In the genomic region with DNA sequence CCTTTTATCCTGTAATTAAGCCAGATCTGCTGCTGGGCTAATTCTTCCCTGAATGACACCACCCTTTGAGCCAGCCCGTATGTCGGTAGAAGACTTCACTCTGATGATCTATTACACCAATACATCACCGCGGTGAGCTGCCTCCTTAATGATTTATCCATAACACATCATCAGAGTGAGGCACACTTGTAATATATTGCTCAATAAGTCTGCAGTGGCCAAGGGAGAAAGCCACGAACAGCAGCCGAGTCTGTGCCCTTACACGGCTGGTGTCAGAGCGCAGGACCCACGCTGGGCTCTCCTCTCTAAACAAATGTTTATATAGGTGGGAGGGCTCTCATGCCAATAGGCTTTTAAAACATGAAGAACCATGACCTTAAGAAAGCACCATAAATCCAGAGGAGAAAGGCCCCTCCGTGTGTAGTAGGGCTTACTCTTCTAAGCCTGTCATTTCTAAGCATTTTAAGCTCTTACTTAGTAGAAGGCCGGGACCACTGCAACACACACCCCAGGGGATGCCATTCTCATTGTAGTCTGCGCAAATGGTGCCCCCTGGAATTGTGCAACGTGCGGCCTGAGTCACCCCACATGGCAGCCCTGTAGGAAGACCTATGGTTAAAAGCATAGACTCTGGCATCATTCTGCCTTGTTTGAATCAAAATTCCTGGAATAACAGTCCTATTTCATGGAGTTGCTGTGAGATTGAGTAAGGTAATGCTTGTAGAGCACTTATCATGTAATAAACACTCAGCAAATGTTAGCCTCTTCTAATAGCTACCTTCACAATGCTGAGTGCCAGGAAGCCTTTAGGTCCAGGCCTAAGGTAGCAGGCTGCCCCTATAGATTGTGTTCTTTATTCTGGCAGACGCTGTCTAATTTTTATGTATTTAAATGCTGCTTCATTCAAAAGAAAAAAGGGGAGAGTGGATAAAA, we compare ENCODE assay signal across 17 cellular contexts. TPM values are rescaled to one million over a fixed set of nuclear protein-coding genes. Genes with fewer than 3 reads are reported as not detected.
DNase-seq lines count a peak whose midpoint lies in the region; ATAC-seq, FAIRE-seq and TF ChIP-seq lines count a peak whose summit lies in the region.
"Had no signal": no experiment of that assay in that cellular context is flagged by ENCODE, and none has a peak within 500 bp of the region (broad histone marks: within the 10 kb centered on the region; RNA-seq: fewer than 3 reads in every experiment).

No MANE protein-coding gene starts in this region.

- no peaks in the 10 kb centered on the region for H3K36me3 ChIP-seq in Karpas-422 (ENCODE audit: insufficient read depth, low read length)
- H3K36me3 ChIP-seq: thoracic aorta had no signal

- H3K9me2 ChIP-seq in Karpas-422 (replicated peaks; ENCODE audit: insufficient read depth, low read length) = no peaks in the 10 kb centered on the region

- no peak for FAIRE-seq in A549 (lab: Jason Lieb, UNC)
- FAIRE-seq: GM12878 had no signal

- no peak overlapping the region for H3K4me3 ChIP-seq in A549
- H3K4me3 ChIP-seq in NB4 (ENCODE audit: low read depth, low read length) = no peak overlapping the region
- no peak overlapping the region for H3K4me3 ChIP-seq in fibroblast of the aortic adventitia (ENCODE audit: low read depth, low read length)
- H3K4me3 ChIP-seq in Karpas-422 (ENCODE audit: low read length) = no peak overlapping the region
- H3K4me3 ChIP-seq: GM12878, thoracic aorta had no signal

- CTCF ChIA-PET in A549 (lab: Yijun Ruan, JAX) = interaction anchor here (0.7 to 6.3 kb wide), 5 partner anchors 9 to 581 kb away, joined by 3 to 64 read pairs (median 4); no protein-coding TSS in a partner anchor

- H3K9me3 ChIP-seq in A549 (no peaks in the 10 kb centered on the region), Karpas-422 (ENCODE audit: low read length) (no peaks in the 10 kb centered on the region)
- H3K9me3 ChIP-seq: thoracic aorta had no signal

- ATAC-seq in A549 (peak; percentile 86 to 87), GM21447 (IDR thresholded peaks at IDR 0.05; ENCODE audit: unreplicated experiment) (no peak), HG02763 (IDR thresholded peaks at IDR 0.05; ENCODE audit: unreplicated experiment) (no peak)
- ATAC-seq: GM12878 had no signal

- POLR2A ChIA-PET in A549 (lab: Yijun Ruan, JAX) = interaction anchor here (0.5 to 0.9 kb wide), 3 partner anchors 8 to 183 kb away, joined by 3 to 6 read pairs (median 6); a partner anchor contains a TSS

- no peak for TF ChIP-seq POLR2A in A549 (IDR thresholded peaks at IDR 0.05; ENCODE audit: low read length)
- TF ChIP-seq POLR2A in NB4 (IDR thresholded peaks at IDR 0.05; ENCODE audit: extremely low read depth, insufficient read length) = no peak

- 78% methylated on average over 15 of the region's 15 CpGs for WGBS in A549 (ENCODE audit: missing lambda C conversion rate)

- H3K4me1 ChIP-seq in A549 (peaks cover 7% of the 10 kb centered on the region; the same call in 2 of the 3 replicates), Karpas-422 (ENCODE audit: low read length) (no peaks in the 10 kb centered on the region)

- no peak overlapping the region for H3K9ac ChIP-seq in Karpas-422 (ENCODE audit: low read length)

- TF ChIP-seq EP300 in A549 (IDR thresholded peaks at IDR 0.05) = peak; percentile 36 to 81; a peak in 3 of 5 replicates

- peak in 1 of 2 experiments; percentile 61 for DNase-seq in A549 (ENCODE audit: low read depth in 1 of 2, low spot score in 1 of 2)
- DNase-seq in NB4 (ENCODE audit: low read depth) = peak; percentile 71
- peak; percentile 65 for DNase-seq in NOMO-1 treated with DMSO at 0.1 percent for 48 hours (lab: John Stamatoyannopoulos, UW; ENCODE audit: unreplicated experiment)
- peak; percentile 21 for DNase-seq in fibroblast of the aortic adventitia (ENCODE audit: low read depth)
- no peak for DNase-seq in Karpas-422
- no peak for DNase-seq in substantia nigra (lab: John Stamatoyannopoulos, UW)
- DNase-seq: activated CD4-positive, alpha-beta T cell treated with anti-CD3 and anti-CD28 coated beads, Interleukin-2, amount 50 U/mL, for 48 hours; activated effector memory CD4-positive, alpha-beta T cell treated with anti-CD3 and anti-CD28 coated beads, Interleukin-2, amount 50 U/mL, for 16 hours; caudate nucleus; DMS153; erythroblast; immature natural killer cell; NK-92 treated with Interleukin-12 subunit alpha and Interleukin-12 subunit beta, amount 100 ng/mL, for 24 hours had no signal

- TF ChIP-seq CTCF in A549 (IDR thresholded peaks at IDR 0.05) = no peak
- TF ChIP-seq CTCF in NB4 (IDR thresholded peaks at IDR 0.05; ENCODE audit: low read depth, low read length) = no peak
- no peak for TF ChIP-seq CTCF in fibroblast of the aortic adventitia (IDR thresholded peaks at IDR 0.05; ENCODE audit: insufficient read depth, low read length)

- peak overlapping the region; percentile 28 for H3K4me2 ChIP-seq in A549
- H3K4me2 ChIP-seq in Karpas-422 (ENCODE audit: low read depth, low read length, poor library complexity, severe bottlenecking) = no peak overlapping the region

- no peaks in the 10 kb centered on the region for H3K27me3 ChIP-seq in Karpas-422 (ENCODE audit: low read length)

- peak overlapping the region; percentile 51 to 75 for H3K27ac ChIP-seq in A549
- H3K27ac ChIP-seq in Karpas-422 (ENCODE audit: low read length) = no peak overlapping the region
- H3K27ac ChIP-seq in substantia nigra (ENCODE audit: low read depth, low read length, poor library complexity, severe bottlenecking) = no peak overlapping the region
- H3K27ac ChIP-seq: thoracic aorta had no signal

- H4K20me1 ChIP-seq in Karpas-422 (ENCODE audit: insufficient read depth, low read depth, low read length) = no peaks in the 10 kb centered on the region

- no peaks in the 10 kb centered on the region for H3K79me2 ChIP-seq in Karpas-422 (ENCODE audit: low read length)

- no peak overlapping the region for H2AFZ ChIP-seq in Karpas-422 (ENCODE audit: low read length)

- TF ChIP-seq RAD21 in A549 (conservative IDR thresholded peaks at IDR 0.05 in 1 of 2, IDR thresholded peaks at IDR 0.05 in 1 of 2) = no peak

TF ChIP-seq in A549, 52 proteins besides CTCF, POLR2A, EP300 and RAD21 (continues in another document):
- TF ChIP-seq ESRRA (IDR thresholded peaks at IDR 0.05; ENCODE audit: borderline replicate concordance, low read length) = no peak
- TF ChIP-seq FOSL2 (IDR thresholded peaks at IDR 0.05) = peak; percentile 21; the same call in 1 of the 2 replicates
- peak; percentile 56 for TF ChIP-seq FOSL2 (CRISPR knock-in tag; IDR thresholded peaks at IDR 0.05)
- no peak for TF ChIP-seq CBX2 (IDR thresholded peaks at IDR 0.05; ENCODE audit: borderline replicate concordance, low read depth)
- no peak for TF ChIP-seq RARB (CRISPR knock-in tag; IDR thresholded peaks at IDR 0.05)
- peak; percentile 39; the same call in 1 of the 2 replicates for TF ChIP-seq HOXB5 (CRISPR knock-in tag; IDR thresholded peaks at IDR 0.05)
- peak; percentile 13; the same call in 1 of the 2 replicates for TF ChIP-seq HOXB13 (CRISPR knock-in tag; IDR thresholded peaks at IDR 0.05; ENCODE audit: low read depth)
- peak; percentile 14; the same call in 1 of the 2 replicates for TF ChIP-seq JUNB (IDR thresholded peaks at IDR 0.05)
- TF ChIP-seq EHF (CRISPR knock-in tag; IDR thresholded peaks at IDR 0.05) = no peak
- TF ChIP-seq TP53 (CRISPR knock-in tag; IDR thresholded peaks at IDR 0.05) = no peak
- no peak for TF ChIP-seq HOXA7 (CRISPR knock-in tag; IDR thresholded peaks at IDR 0.05)
- TF ChIP-seq EHMT2 (IDR thresholded peaks at IDR 0.05; ENCODE audit: low read depth) = no peak
- TF ChIP-seq, protein P1, sequence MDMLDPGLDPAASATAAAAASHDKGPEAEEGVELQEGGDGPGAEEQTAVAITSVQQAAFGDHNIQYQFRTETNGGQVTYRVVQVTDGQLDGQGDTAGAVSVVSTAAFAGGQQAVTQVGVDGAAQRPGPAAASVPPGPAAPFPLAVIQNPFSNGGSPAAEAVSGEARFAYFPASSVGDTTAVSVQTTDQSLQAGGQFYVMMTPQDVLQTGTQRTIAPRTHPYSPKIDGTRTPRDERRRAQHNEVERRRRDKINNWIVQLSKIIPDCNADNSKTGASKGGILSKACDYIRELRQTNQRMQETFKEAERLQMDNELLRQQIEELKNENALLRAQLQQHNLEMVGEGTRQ (IDR thresholded peaks at IDR 0.05) = no peak
- no peak for TF ChIP-seq ZFP36 (IDR thresholded peaks at IDR 0.05; ENCODE audit: borderline replicate concordance, partially characterized antibody)
- TF ChIP-seq CEBPB (IDR thresholded peaks at IDR 0.05) = peak; percentile 30 to 67; a peak in 3 of 4 replicates
- TF ChIP-seq RNF2 (IDR thresholded peaks at IDR 0.05; ENCODE audit: borderline replicate concordance, low read depth) = no peak
- no peak for TF ChIP-seq KDM5A (IDR thresholded peaks at IDR 0.05)
- TF ChIP-seq NFE2L2 (conservative IDR thresholded peaks at IDR 0.05; ENCODE audit: low read length) = no peak
- TF ChIP-seq, protein P2, sequence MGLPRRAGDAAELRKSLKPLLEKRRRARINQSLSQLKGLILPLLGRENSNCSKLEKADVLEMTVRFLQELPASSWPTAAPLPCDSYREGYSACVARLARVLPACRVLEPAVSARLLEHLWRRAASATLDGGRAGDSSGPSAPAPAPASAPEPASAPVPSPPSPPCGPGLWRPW (IDR thresholded peaks at IDR 0.05) = 0 out of 2 replicates have a peak, but pooled peaks have one; percentile 46
- TF ChIP-seq, protein P3, sequence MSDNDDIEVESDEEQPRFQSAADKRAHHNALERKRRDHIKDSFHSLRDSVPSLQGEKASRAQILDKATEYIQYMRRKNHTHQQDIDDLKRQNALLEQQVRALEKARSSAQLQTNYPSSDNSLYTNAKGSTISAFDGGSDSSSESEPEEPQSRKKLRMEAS (IDR thresholded peaks at IDR 0.05) = 0 out of 2 replicates have a peak, but pooled peaks have one; percentile 20
- TF ChIP-seq PHF8 (IDR thresholded peaks at IDR 0.05; ENCODE audit: borderline replicate concordance, low read depth) = no peak
- TF ChIP-seq BHLHE40 (IDR thresholded peaks at IDR 0.05; ENCODE audit: low read depth, low read length) = no peak
- TF ChIP-seq RFX5 (IDR thresholded peaks at IDR 0.05) = no peak
- peak in 1 of 2 experiments; percentile 60; a peak in 2 of 5 replicates for TF ChIP-seq JUN (IDR thresholded peaks at IDR 0.05)
- no peak for TF ChIP-seq SMC3 (IDR thresholded peaks at IDR 0.05)
- no peak for TF ChIP-seq KDM1A (IDR thresholded peaks at IDR 0.05; ENCODE audit: low read depth)

RNA-seq across cellular contexts. Expression of a gene that starts 26.1 kb away (rescaled TPM):
- polyA plus RNA-seq in A549 (2011; rRNA removed) = 73.2 and 110 TPM in 2 replicates
- 96.6 and 104 TPM in 2 replicates for polyA plus RNA-seq in A549 (2012; cell fraction: cytosol; rRNA removed)
- polyA plus RNA-seq in A549 (2012; cell fraction: nucleus; rRNA removed) = 45.7 and 49.9 TPM in 2 replicates
- polyA plus RNA-seq in A549 (2017; fragmentation: RNase III; extraction: RNeasy Plus Mini Kit Qiagen cat#74134 plus additional on column Dnase treatment) = 140 to 164 TPM (median 153 TPM) in 3 replicates
- polyA minus RNA-seq in A549 (2011; rRNA and poly(A)+ RNA removed) = 36.4 and 52.6 TPM in 2 replicates
- total RNA-seq in fibroblast of the aortic adventitia (ENCODE audit: low replicate concordance) = 19.5 and 20.1 TPM in 2 replicates
- total RNA-seq in Karpas-422 (2014; rRNA removed; shearing (Covaris generic); ENCODE audit: low replicate concordance) = 35.1 and 61.3 TPM in 2 replicates

Comparison
In these comparisons a context has a peak if more than half of its experiments do, and no peak if none do; other contexts are left out.
1. ATAC-seq: peak in A549 (2 of 2); none in GM21447 (single experiment) and HG02763 (single experiment).
2. DNase-seq: peak in NB4 (single experiment), NOMO-1 treated with DMSO at 0.1 percent for 48 hours (single experiment) and fibroblast of the aortic adventitia (single experiment); none in Karpas-422 (single experiment) and substantia nigra (0 of 49).
3. H3K27ac ChIP-seq: peak in A549 (2 of 2); none in Karpas-422 (single experiment) and substantia nigra (single experiment).